ENCODE assay signal across 9 cellular contexts in the genomic region with DNA sequence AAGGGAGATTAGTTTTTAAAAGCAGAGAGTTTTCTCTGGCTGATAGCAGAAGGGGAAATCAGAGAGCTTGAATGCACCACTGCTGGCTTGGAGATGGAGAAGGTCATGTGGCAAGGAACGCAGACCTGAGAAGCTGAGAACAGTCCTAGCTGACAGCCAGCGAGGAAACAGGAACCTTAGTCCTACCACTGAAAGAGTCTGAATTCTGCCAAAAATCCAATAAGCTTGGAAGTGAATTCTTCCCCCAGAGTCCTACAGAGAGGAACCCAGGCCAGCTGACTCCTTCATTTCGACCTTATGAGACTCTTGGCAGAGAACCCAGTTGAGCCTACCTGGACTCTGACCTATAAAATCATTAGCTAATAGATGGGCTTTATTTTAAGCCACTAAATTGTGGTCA.
"Had no signal": no experiment of that assay in that cellular context is flagged by ENCODE, and none has a peak within 500 bp of the region (broad histone marks: within the 10 kb centered on the region; RNA-seq: fewer than 3 reads in every experiment).

No MANE protein-coding gene starts in this region.

- H3K4me1 Mint-ChIP-seq: activated naive CD4-positive, alpha-beta T cell treated with anti-CD3 and anti-CD28 coated beads, Interleukin-2, amount 50 U/mL, for 24 hours had no signal

- H3K27ac Mint-ChIP-seq: activated naive CD4-positive, alpha-beta T cell treated with anti-CD3 and anti-CD28 coated beads, Interleukin-2, amount 50 U/mL, for 24 hours; nephron had no signal

- DNase-seq: activated effector memory CD4-positive, alpha-beta T cell treated with Interleukin-2 at 50 U/mL for 16 hours; effector CD4-positive, alpha-beta T cell; hypothalamus; mammary epithelial cell; stimulated activated CD4-positive, alpha-beta T cell treated with anti-CD3 and anti-CD28 coated beads, Interleukin-4, amount 100 ng/mL, for 1 hour; stimulated activated CD8-positive, alpha-beta memory T cell treated with anti-CD3 and anti-CD28 coated beads, Interleukin-4, amount 100 ng/mL, for 48 hours; stimulated activated naive CD8-positive, alpha-beta T cell treated with anti-CD3 and anti-CD28 coated beads, Interleukin-15, Interleukin-2, amounts not matched to agents 100 U/mL and 50 U/mL, for 24 hours had no signal

- ATAC-seq: stimulated activated naive CD8-positive, alpha-beta T cell treated with anti-CD3 and anti-CD28 coated beads, Interleukin-15, Interleukin-2, amounts not matched to agents 100 U/mL and 50 U/mL, for 24 hours had no signal

- H3K36me3 Mint-ChIP-seq: activated naive CD4-positive, alpha-beta T cell treated with anti-CD3 and anti-CD28 coated beads, Interleukin-2, amount 50 U/mL, for 24 hours had no signal

- H3K4me3 Mint-ChIP-seq: activated naive CD4-positive, alpha-beta T cell treated with anti-CD3 and anti-CD28 coated beads, Interleukin-2, amount 50 U/mL, for 24 hours; nephron had no signal
